29 cellular contexts compared by ENCODE assay signal in the genomic region with DNA sequence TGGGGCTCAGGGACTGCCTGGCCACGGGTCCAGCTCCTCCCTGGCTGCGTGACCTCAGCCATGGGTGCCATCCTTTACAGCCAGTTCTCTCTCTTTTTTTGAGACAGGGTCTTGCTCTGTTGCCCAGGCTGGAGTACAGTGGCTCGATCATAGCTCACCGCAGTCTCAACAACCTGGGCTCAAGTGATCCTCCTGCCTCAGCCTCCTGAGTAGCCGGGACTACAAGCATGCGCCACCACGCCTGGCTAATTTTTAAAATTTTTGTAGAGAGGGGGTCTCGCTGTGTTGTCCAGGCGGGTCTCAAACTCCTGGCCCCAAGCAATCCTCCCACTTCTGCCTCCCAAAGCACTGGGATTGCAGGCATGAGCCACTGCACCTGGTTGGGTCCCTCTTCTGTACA.
"Had no signal": no experiment of that assay in that cellular context is flagged by ENCODE, and none has a peak within 500 bp of the region (broad histone marks: within the 10 kb centered on the region; RNA-seq: fewer than 3 reads in every experiment).

No MANE protein-coding gene starts in this region.

- H3K27me3 Mint-ChIP-seq: dendritic cell treated with granulocyte-macrophage colony-stimulating factor and Interleukin-4, amounts not matched to agents 40 ng/mL and 50 ng/mL, for 4 days had no signal

- H2AFZ ChIP-seq: hepatocyte had no signal

- FAIRE-seq: endometrium, endothelial cell of umbilical vein, frontal cortex had no signal

- H3K27ac ChIP-seq: colonic mucosa, coronary artery, dorsolateral prefrontal cortex, epithelial cell of prostate, esophagus muscularis mucosa, esophagus squamous epithelium, foreskin keratinocyte, gastrocnemius medialis, gastroesophageal sphincter, heart left ventricle, heart right ventricle, hepatocyte had no signal

- H3K4me1 ChIP-seq: colonic mucosa, esophagus muscularis mucosa, gastrocnemius medialis, gastroesophageal sphincter, heart left ventricle, heart right ventricle had no signal

- DNase-seq: colonic mucosa; cortex of kidney; dermis blood vessel endothelial cell; dorsolateral prefrontal cortex; effector CD4-positive, alpha-beta T cell; effector CD8-positive, alpha-beta T cell; effector memory CD4-positive, alpha-beta T cell; effector memory CD8-positive, alpha-beta T cell; endodermal cell; erythroblast; esophagus squamous epithelium; foreskin fibroblast; foreskin keratinocyte; foreskin melanocyte; gastrocnemius medialis; glutamatergic neuron; head of caudate nucleus; heart left ventricle; heart right ventricle had no signal

- H3K36me3 ChIP-seq: colonic mucosa, gastrocnemius medialis had no signal

- H3K79me2 ChIP-seq: hepatocyte had no signal

- H3K4me2 ChIP-seq: hepatocyte had no signal

- H3K4me3 Mint-ChIP-seq: dendritic cell treated with granulocyte-macrophage colony-stimulating factor and Interleukin-4, amounts not matched to agents 40 ng/mL and 50 ng/mL, for 4 days; effector memory CD8-positive, alpha-beta T cell; endodermal cell had no signal

- H3K4me1 Mint-ChIP-seq: endodermal cell had no signal

- H3K27ac Mint-ChIP-seq: dendritic cell treated with granulocyte-macrophage colony-stimulating factor and Interleukin-4, amounts not matched to agents 40 ng/mL and 50 ng/mL, for 4 days; effector memory CD8-positive, alpha-beta T cell; endodermal cell had no signal

- H3K4me3 ChIP-seq: colonic mucosa, coronary artery, dorsolateral prefrontal cortex, esophagus muscularis mucosa, esophagus squamous epithelium, gastrocnemius medialis, gastroesophageal sphincter, heart left ventricle, heart right ventricle, hepatocyte had no signal

- H3K9me3 Mint-ChIP-seq: dendritic cell treated with granulocyte-macrophage colony-stimulating factor and Interleukin-4, amounts not matched to agents 40 ng/mL and 50 ng/mL, for 4 days; effector memory CD8-positive, alpha-beta T cell; endodermal cell had no signal

- H3K9me3 ChIP-seq: colonic mucosa, esophagus muscularis mucosa, esophagus squamous epithelium, gastrocnemius medialis, gastroesophageal sphincter, heart left ventricle, heart right ventricle had no signal

- H3K27me3 ChIP-seq: colonic mucosa, dorsolateral prefrontal cortex, esophagus muscularis mucosa, esophagus squamous epithelium, foreskin keratinocyte, gastrocnemius medialis, gastroesophageal sphincter, heart left ventricle, heart right ventricle, hepatocyte had no signal

- ATAC-seq: effector memory CD8-positive, alpha-beta T cell; esophagus mucosa; foreskin keratinocyte; gastrocnemius medialis; gastroesophageal sphincter; heart left ventricle; heart right ventricle had no signal
